9 cellular contexts compared by ENCODE assay signal in the genomic region with DNA sequence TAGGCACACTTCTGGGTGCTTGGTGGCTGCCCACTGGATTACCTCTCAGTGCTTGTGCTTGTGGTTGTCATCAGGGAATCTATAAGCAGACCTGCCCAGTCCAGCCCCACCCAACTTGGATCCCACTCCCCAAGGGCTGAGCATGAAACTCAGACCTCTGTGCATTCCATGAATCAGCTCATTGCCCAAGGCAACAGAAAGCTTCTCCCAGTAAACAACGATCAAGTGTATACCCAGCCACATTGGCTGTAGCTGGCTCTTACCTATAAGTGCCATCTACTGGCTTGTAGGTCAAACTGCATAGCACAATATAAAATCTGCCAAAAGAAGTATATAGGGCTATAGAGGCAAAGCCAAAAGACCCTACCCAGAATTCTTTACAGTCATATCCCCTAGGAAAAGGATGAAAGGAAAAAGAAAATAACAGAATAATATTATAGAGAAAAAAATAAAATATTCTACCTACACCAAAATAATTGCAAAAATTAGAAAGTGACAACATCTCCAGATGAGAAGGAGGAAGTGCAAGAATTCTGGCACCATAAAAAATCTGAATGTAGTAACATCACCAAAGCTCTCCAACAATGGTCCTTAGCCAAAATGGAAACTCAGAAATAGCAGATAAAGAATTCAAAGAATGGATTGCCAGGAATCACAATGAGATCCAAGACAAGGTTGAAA.
DNase-seq lines count a peak whose midpoint lies in the region; ATAC-seq and TF ChIP-seq lines count a peak whose summit lies in the region.
"Had no signal": no experiment of that assay in that cellular context is flagged by ENCODE, and none has a peak within 500 bp of the region (broad histone marks: within the 10 kb centered on the region; RNA-seq: fewer than 3 reads in every experiment).

No MANE protein-coding gene starts in this region.

- peaks cover 8% of the 10 kb centered on the region for H3K36me3 Mint-ChIP-seq in endothelial cell (ENCODE audit: low read depth, unreplicated experiment)

- no peaks in the 10 kb centered on the region for H3K4me1 Mint-ChIP-seq in endothelial cell (ENCODE audit: unreplicated experiment)

- no peak for ATAC-seq in activated CD4-positive, CD25-positive, alpha-beta regulatory T cell treated with anti-CD3 and anti-CD28 coated beads, Interleukin-2, amount 50 U/mL, for 24 hours

- peak; percentile 14 for DNase-seq in NCI-H748 (lab: John Stamatoyannopoulos, UW; ENCODE audit: unreplicated experiment)
- no peak for DNase-seq in NCI-H748 treated with DMSO at 0.1 percent for 48 hours (lab: John Stamatoyannopoulos, UW)
- peak; percentile 24 for DNase-seq in NCI-H69 (lab: John Stamatoyannopoulos, UW)
- peak; percentile 5 for DNase-seq in endothelial cell (ENCODE audit: low spot score)
- DNase-seq in renal cortical epithelial cell (ENCODE audit: low read depth): peak; percentile 70
- no peak for DNase-seq in Ammon's horn (ENCODE audit: low spot score)
- DNase-seq in activated T-cell treated with anti-CD3 and anti-CD28 coated beads for 4 hours: no peak
- DNase-seq: erythroblast had no signal

- H3K4me3 Mint-ChIP-seq in endothelial cell (ENCODE audit: unreplicated experiment): no peak overlapping the region

- peaks cover 2% of the 10 kb centered on the region for H3K27me3 Mint-ChIP-seq in endothelial cell (ENCODE audit: unreplicated experiment)

- H3K9me3 Mint-ChIP-seq in endothelial cell (ENCODE audit: unreplicated experiment): peaks cover 16% of the 10 kb centered on the region

- H3K27ac Mint-ChIP-seq in endothelial cell (ENCODE audit: unreplicated experiment): no peak overlapping the region

- peak; percentile 15 for TF ChIP-seq CTCF in endothelial cell (IDR thresholded peaks at IDR 0.05; ENCODE audit: unreplicated experiment)

Comparison
In these comparisons a context has a peak if more than half of its experiments do, and no peak if none do; other contexts are left out.
1. DNase-seq: peak in NCI-H748 (single experiment), NCI-H69 (single experiment), endothelial cell (single experiment) and renal cortical epithelial cell (single experiment); none in NCI-H748 treated with DMSO at 0.1 percent for 48 hours (single experiment), Ammon's horn (single experiment) and activated T-cell treated with anti-CD3 and anti-CD28 coated beads for 4 hours (single experiment).